In the genomic region with DNA sequence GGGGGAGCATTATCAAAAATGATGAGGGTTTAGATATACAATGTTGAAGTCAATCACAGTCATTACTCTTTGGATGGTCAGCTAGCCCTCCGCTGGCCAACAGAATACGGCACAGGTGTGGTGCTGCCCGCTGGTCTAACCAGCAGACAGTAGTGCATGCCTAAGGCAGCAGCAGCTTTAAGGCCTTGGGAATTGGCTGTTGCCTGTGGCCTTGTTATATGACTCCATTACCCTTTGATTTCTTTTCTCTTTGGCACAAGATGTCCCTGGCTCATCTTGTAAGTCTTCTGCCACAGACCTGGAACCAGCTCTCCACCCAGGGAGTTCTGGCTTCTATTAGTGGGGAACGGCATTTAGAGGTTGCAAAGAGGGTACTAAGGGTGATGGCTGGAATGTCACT, we compare ENCODE assay signal across 2 cellular contexts.
TF ChIP-seq lines count a peak whose summit lies in the region.

No MANE protein-coding gene starts in this region.

TF ChIP-seq in SK-N-SH treated with all-trans-retinoic acid at 6 μM for 48 hours, 23 proteins besides CTCF, POLR2A, EP300 and RAD21 (continued from another document):
- TF ChIP-seq, protein P1, sequence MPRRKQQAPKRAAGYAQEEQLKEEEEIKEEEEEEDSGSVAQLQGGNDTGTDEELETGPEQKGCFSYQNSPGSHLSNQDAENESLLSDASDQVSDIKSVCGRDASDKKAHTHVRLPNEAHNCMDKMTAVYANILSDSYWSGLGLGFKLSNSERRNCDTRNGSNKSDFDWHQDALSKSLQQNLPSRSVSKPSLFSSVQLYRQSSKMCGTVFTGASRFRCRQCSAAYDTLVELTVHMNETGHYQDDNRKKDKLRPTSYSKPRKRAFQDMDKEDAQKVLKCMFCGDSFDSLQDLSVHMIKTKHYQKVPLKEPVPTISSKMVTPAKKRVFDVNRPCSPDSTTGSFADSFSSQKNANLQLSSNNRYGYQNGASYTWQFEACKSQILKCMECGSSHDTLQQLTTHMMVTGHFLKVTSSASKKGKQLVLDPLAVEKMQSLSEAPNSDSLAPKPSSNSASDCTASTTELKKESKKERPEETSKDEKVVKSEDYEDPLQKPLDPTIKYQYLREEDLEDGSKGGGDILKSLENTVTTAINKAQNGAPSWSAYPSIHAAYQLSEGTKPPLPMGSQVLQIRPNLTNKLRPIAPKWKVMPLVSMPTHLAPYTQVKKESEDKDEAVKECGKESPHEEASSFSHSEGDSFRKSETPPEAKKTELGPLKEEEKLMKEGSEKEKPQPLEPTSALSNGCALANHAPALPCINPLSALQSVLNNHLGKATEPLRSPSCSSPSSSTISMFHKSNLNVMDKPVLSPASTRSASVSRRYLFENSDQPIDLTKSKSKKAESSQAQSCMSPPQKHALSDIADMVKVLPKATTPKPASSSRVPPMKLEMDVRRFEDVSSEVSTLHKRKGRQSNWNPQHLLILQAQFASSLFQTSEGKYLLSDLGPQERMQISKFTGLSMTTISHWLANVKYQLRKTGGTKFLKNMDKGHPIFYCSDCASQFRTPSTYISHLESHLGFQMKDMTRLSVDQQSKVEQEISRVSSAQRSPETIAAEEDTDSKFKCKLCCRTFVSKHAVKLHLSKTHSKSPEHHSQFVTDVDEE (CRISPR knock-in tag; IDR thresholded peaks at IDR 0.05): no peak

TF ChIP-seq in SK-N-SH, 30 proteins besides CTCF, POLR2A, EP300 and RAD21 (continued from another document):
- TF ChIP-seq, protein P2, sequence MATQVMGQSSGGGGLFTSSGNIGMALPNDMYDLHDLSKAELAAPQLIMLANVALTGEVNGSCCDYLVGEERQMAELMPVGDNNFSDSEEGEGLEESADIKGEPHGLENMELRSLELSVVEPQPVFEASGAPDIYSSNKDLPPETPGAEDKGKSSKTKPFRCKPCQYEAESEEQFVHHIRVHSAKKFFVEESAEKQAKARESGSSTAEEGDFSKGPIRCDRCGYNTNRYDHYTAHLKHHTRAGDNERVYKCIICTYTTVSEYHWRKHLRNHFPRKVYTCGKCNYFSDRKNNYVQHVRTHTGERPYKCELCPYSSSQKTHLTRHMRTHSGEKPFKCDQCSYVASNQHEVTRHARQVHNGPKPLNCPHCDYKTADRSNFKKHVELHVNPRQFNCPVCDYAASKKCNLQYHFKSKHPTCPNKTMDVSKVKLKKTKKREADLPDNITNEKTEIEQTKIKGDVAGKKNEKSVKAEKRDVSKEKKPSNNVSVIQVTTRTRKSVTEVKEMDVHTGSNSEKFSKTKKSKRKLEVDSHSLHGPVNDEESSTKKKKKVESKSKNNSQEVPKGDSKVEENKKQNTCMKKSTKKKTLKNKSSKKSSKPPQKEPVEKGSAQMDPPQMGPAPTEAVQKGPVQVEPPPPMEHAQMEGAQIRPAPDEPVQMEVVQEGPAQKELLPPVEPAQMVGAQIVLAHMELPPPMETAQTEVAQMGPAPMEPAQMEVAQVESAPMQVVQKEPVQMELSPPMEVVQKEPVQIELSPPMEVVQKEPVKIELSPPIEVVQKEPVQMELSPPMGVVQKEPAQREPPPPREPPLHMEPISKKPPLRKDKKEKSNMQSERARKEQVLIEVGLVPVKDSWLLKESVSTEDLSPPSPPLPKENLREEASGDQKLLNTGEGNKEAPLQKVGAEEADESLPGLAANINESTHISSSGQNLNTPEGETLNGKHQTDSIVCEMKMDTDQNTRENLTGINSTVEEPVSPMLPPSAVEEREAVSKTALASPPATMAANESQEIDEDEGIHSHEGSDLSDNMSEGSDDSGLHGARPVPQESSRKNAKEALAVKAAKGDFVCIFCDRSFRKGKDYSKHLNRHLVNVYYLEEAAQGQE (IDR thresholded peaks at IDR 0.05; ENCODE audit: low read depth, low read length): no peak
- TF ChIP-seq ELF1 (IDR thresholded peaks at IDR 0.05): no peak
- no peak for TF ChIP-seq GATA2 (CRISPR knock-in tag; IDR thresholded peaks at IDR 0.05)
- no peak for TF ChIP-seq YY1 (IDR thresholded peaks at IDR 0.05; ENCODE audit: low read depth)
- no peak for TF ChIP-seq EZH2phosphoT487 (IDR thresholded peaks at IDR 0.05; ENCODE audit: borderline replicate concordance, low read depth)
- TF ChIP-seq, protein P3, sequence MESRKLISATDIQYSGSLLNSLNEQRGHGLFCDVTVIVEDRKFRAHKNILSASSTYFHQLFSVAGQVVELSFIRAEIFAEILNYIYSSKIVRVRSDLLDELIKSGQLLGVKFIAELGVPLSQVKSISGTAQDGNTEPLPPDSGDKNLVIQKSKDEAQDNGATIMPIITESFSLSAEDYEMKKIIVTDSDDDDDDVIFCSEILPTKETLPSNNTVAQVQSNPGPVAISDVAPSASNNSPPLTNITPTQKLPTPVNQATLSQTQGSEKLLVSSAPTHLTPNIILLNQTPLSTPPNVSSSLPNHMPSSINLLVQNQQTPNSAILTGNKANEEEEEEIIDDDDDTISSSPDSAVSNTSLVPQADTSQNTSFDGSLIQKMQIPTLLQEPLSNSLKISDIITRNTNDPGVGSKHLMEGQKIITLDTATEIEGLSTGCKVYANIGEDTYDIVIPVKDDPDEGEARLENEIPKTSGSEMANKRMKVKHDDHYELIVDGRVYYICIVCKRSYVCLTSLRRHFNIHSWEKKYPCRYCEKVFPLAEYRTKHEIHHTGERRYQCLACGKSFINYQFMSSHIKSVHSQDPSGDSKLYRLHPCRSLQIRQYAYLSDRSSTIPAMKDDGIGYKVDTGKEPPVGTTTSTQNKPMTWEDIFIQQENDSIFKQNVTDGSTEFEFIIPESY (IDR thresholded peaks at IDR 0.05; ENCODE audit: borderline replicate concordance, low read depth): no peak
- no peak for TF ChIP-seq NRF1 (IDR thresholded peaks at IDR 0.05; ENCODE audit: low read depth, low read length)
- TF ChIP-seq RXRA (IDR thresholded peaks at IDR 0.05; ENCODE audit: borderline replicate concordance, low read depth): no peak
